ENCODE assay signal across 9 cellular contexts in genomic region chr12:26937863-26938659, GRCh38. TPM values are rescaled to one million over a fixed set of nuclear protein-coding genes. Genes with fewer than 3 reads are reported as not detected.
DNase-seq lines count a peak whose midpoint lies in the region; ATAC-seq, FAIRE-seq and TF ChIP-seq lines count a peak whose summit lies in the region.
"Had no signal": no experiment of that assay in that cellular context is flagged by ENCODE, and none has a peak within 500 bp of the region (broad histone marks: within the 10 kb centered on the region; RNA-seq: fewer than 3 reads in every experiment).

Gene FGFR1OP2 (plus strand): TSS chr12:26938470. CDS start chr12:26954159, 15,689 bp downstream.
Gene INTS13 (minus strand): TSS chr12:26937981. CDS start chr12:26936803, 1,178 bp downstream.

- intact Hi-C loops in kidney (cut with DNase I): no loop called here

- H3K36me3 ChIP-seq in kidney (ENCODE audit: control insufficient read depth in 1 of 2, insufficient read depth in 2 of 2, low read length in 2 of 2): no peaks in the 10 kb centered on the region

- no peak for TF ChIP-seq CTCF in kidney (IDR thresholded peaks at IDR 0.05; ENCODE audit: borderline replicate concordance, extremely low read depth, insufficient read depth)

- H3K4me3 ChIP-seq in kidney (ENCODE audit: low read length in 2 of 2): peak within 1 kb of the TSS; percentile 89 to 99

- peak within 1 kb of the TSS; percentile 96 to 98 for H3K27ac ChIP-seq in kidney (ENCODE audit: low read depth in 2 of 2, low read length in 2 of 2)

- H3K4me1 ChIP-seq in kidney (ENCODE audit: control insufficient read depth in 1 of 2, insufficient read depth in 1 of 2, low read depth in 1 of 2, low read length in 2 of 2): peaks cover 5 to 13% of the 10 kb centered on the region in 2 donors

- H3K9me3 ChIP-seq in kidney (ENCODE audit: control insufficient read depth in 1 of 2, low read length in 2 of 2): no peaks in the 10 kb centered on the region

- DNase-seq in AG20443 (ENCODE audit: low spot score) (peak; percentile 98), NCI-H510A (lab: John Stamatoyannopoulos, UW) (peak; percentile 96), cerebellum (ENCODE audit: low spot score) (peak; percentile 97), kidney (peak; percentile 99)
- peak; percentile 92 for DNase-seq in activated CD4-positive, alpha-beta T cell treated with anti-CD3 and anti-CD28 coated beads for 1 hour
- DNase-seq in stimulated activated CD4-positive, alpha-beta T cell treated with anti-CD3 and anti-CD28 coated beads, Interleukin-15, amount 100 ng/mL, for 24 hours: peak; percentile 99

- FAIRE-seq in kidney (lab: Jason Lieb, UNC): peak; percentile 17
- FAIRE-seq: islet of Langerhans had no signal

- peak; percentile 98 for TF ChIP-seq POLR2A in GM19099 (IDR thresholded peaks at IDR 0.05; ENCODE audit: extremely low read depth, insufficient read length, low read depth)

- peak within 1 kb of the TSS; percentile 83 to 96 for H3K9ac ChIP-seq in kidney (ENCODE audit: low read length in 2 of 2)

- peak; percentile 89 for ATAC-seq in HG03432 (IDR thresholded peaks at IDR 0.05; ENCODE audit: unreplicated experiment)

RNA-seq across cellular contexts. Expression of gene FGFR1OP2, which starts in this region (rescaled TPM):
- total RNA-seq in cerebellum (47.5 TPM), kidney (47.1 TPM)
- polyA plus RNA-seq in kidney (ENCODE audit: insufficient read depth, low read depth, low replicate concordance): 28.6 TPM

RNA-seq across cellular contexts. Expression of gene INTS13, which starts in this region (rescaled TPM):
- total RNA-seq in cerebellum: 19.0 TPM
- 11.6 TPM for total RNA-seq in kidney
- 17.2 TPM for polyA plus RNA-seq in kidney (ENCODE audit: insufficient read depth, low read depth, low replicate concordance)

Comparison
In these comparisons a context has a peak if more than half of its experiments do, and no peak if none do; other contexts are left out.
1. Peak in every context shown above with its lines: DNase-seq, ATAC-seq, H3K4me3 ChIP-seq and H3K27ac ChIP-seq.